In genomic region chr10:80917636-80918035, GRCh38 we compare ENCODE assay signal across 1 cellular context.
TF ChIP-seq lines count a peak whose summit lies in the region.

No MANE protein-coding gene starts in this region.

TF ChIP-seq in WTC11, 78 proteins besides CTCF, POLR2A, EP300 and RAD21 (continued from another document):
- TF ChIP-seq PRDM15 (CRISPR knock-in tag; IDR thresholded peaks at IDR 0.05) (no peak), AR (CRISPR knock-in tag; IDR thresholded peaks at IDR 0.05) (no peak), KAT7 (CRISPR knock-in tag; IDR thresholded peaks at IDR 0.05; ENCODE audit: borderline replicate concordance) (no peak), ZNF532 (CRISPR knock-in tag; IDR thresholded peaks at IDR 0.05; ENCODE audit: borderline replicate concordance) (no peak), ZNF423 (CRISPR knock-in tag; IDR thresholded peaks at IDR 0.05) (no peak), NR3C1 (CRISPR knock-in tag; conservative IDR thresholded peaks at IDR 0.05; ENCODE audit: low read depth) (no peak), ATF3 (CRISPR knock-in tag; conservative IDR thresholded peaks at IDR 0.05) (no peak)
